In genomic region chr4:6071191-6071958, GRCh38 we compare ENCODE assay signal across 1 cellular context.
TF ChIP-seq lines count a peak whose summit lies in the region.

No MANE protein-coding gene starts in this region.

TF ChIP-seq in H1, 55 proteins besides CTCF, POLR2A, EP300 and RAD21:
- TF ChIP-seq SUZ12 (IDR thresholded peaks at IDR 0.05; ENCODE audit: low read length) (no peak), HDAC2 (IDR thresholded peaks at IDR 0.05; ENCODE audit: borderline replicate concordance in 1 of 2, low read depth in 2 of 2, low read length in 2 of 2) (no peak), YY1 (IDR thresholded peaks at IDR 0.05; ENCODE audit: low read depth, low read length) (no peak)
